ENCODE assay signal across 23 cellular contexts in genomic region chr3:47581422-47581821, GRCh38. TPM values are rescaled to one million over a fixed set of nuclear protein-coding genes. Genes with fewer than 3 reads are reported as not detected.
"Had no signal": no experiment of that assay in that cellular context is flagged by ENCODE, and none has a peak within 500 bp of the region (broad histone marks: within the 10 kb centered on the region; RNA-seq: fewer than 3 reads in every experiment).

No MANE protein-coding gene starts in this region.

- H3K4me1 Mint-ChIP-seq: nephron progenitor cell had no signal

- H3K36me3 ChIP-seq: vagina had no signal

- H3K4me3 ChIP-seq: dorsolateral prefrontal cortex, esophagus squamous epithelium, gastroesophageal sphincter, sigmoid colon, skin epidermis, suprapubic skin, thyroid gland, upper lobe of left lung, vagina had no signal

- H3K9me3 ChIP-seq: esophagus squamous epithelium, gastroesophageal sphincter, neutrophil, sigmoid colon, suprapubic skin, thyroid gland, upper lobe of left lung, vagina had no signal

- DNase-seq: cortex of kidney; dorsolateral prefrontal cortex; effector memory CD4-positive, alpha-beta T cell; esophagus squamous epithelium; foreskin fibroblast; glutamatergic neuron; left ventricle myocardium superior; mesendoderm; naive thymus-derived CD4-positive, alpha-beta T cell; nephron progenitor cell; posterior cingulate gyrus; sigmoid colon; stimulated activated CD4-positive, alpha-beta T cell treated with anti-CD3 and anti-CD28 coated beads, Interleukin-12 subunit alpha, Interleukin-12 subunit beta, amount 100 ng/mL, for 4 hours; stimulated activated naive CD4-positive, alpha-beta T cell treated with Interleukin-2 at 50 U/mL for 16 hours; upper lobe of left lung had no signal

- ATAC-seq: gastroesophageal sphincter; left ventricle myocardium superior; naive thymus-derived CD4-positive, alpha-beta T cell had no signal

- H3K9me3 Mint-ChIP-seq: nephron progenitor cell had no signal

- FAIRE-seq: keratinocyte had no signal

- H3K27me3 ChIP-seq: dorsolateral prefrontal cortex, thyroid gland, vagina had no signal

- H3K27ac ChIP-seq: dorsolateral prefrontal cortex, epithelial cell of prostate, esophagus squamous epithelium, gastroesophageal sphincter, neutrophil, sigmoid colon, skin epidermis, suprapubic skin, thyroid gland, upper lobe of left lung, vagina had no signal

- H3K27ac Mint-ChIP-seq: nephron progenitor cell had no signal

RNA-seq across cellular contexts. Expression of gene CSPG5, which starts 2.8 kb away (rescaled TPM):
- polyA plus RNA-seq: naive thymus-derived CD4-positive, alpha-beta T cell had no signal
